7 cellular contexts compared by ENCODE assay signal in the genomic region with DNA sequence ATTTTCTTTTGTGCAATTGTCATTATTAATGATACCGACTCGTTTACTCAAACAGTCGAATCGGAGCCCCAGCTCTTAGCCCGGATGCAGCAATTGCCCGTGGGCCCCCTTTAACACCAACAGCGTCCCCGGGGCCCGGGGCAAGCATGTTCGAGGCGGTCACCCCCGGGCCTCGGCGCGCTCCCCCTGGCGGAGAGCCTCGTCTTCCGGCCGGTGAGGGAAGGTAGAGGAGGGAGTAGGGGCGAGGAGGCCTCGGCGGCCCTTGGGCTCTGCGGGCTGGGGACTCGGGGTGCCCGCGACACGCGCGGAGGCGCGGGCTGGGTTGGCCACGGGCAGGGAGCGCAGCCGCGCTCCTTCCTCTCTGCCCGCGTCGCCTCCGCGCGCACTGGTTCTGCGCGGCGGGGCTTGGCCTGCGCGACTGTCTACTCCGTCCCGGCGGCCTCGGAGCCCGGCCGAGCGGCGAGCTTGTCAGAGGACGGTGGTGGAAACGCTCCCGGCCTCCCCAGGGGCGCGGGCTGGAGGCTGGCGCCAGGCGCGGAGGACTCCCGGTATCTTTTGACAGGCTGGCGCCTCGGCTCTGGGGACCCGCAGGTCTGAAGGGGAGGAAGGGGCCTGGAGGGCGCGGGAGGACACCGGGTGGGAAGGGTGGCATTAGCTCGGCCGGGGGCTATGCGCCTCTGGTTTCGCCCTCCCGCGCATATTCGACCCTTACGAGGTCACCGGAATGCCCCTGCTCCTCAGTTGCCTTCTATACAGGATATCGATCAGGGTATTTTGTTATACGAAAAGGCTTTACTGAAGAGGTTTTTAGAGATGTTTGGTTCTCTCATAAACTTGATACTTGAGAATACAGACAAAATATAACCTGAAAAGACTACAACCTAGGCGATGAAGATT. TPM values are rescaled to one million over a fixed set of nuclear protein-coding genes. Genes with fewer than 3 reads are reported as not detected.
A peak's percentile ranks its signal among the peaks of the same experiment; 100 is the strongest.
DNase-seq lines count a peak whose midpoint lies in the region; ATAC-seq, FAIRE-seq and TF ChIP-seq lines count a peak whose summit lies in the region.

No MANE protein-coding gene starts in this region.

- no peak overlapping the region for H3K27ac ChIP-seq in iPS-20b (ENCODE audit: low read length)
- H3K27ac ChIP-seq in small intestine (ENCODE audit: low read depth in 1 of 2, low read length in 1 of 2) = peak overlapping the region; percentile 61 to 85

- H3K4me3 ChIP-seq in iPS-20b (ENCODE audit: low read length) (peak overlapping the region; percentile 95), small intestine (ENCODE audit: low read depth in 1 of 2, low read length in 2 of 2) (peak overlapping the region; percentile 76 to 87)

- H3K36me3 Mint-ChIP-seq in brain = peaks cover 32% of the 10 kb centered on the region

- H3K27me3 ChIP-seq in iPS-20b (ENCODE audit: insufficient read depth, low read length) (peaks cover 38% of the 10 kb centered on the region), small intestine (ENCODE audit: control insufficient read depth in 2 of 2, insufficient read depth in 2 of 2, low read length in 2 of 2) (no peaks in the 10 kb centered on the region)

- FAIRE-seq in small intestine (lab: Jason Lieb, UNC) = no peak

- H3K4me1 ChIP-seq in iPS-20b (ENCODE audit: insufficient read depth, low read length) (no peaks in the 10 kb centered on the region), small intestine (ENCODE audit: control insufficient read depth in 2 of 2, insufficient read depth in 1 of 2, low read depth in 1 of 2, low read length in 1 of 2) (peaks cover 0 to 7% of the 10 kb centered on the region in 2 donors)

- peaks cover 39% of the 10 kb centered on the region for H3K4me1 Mint-ChIP-seq in brain

- peaks cover 0 to 2% (median 0%) of the 10 kb centered on the region in 5 experiments for H3K9me3 Mint-ChIP-seq in brain

- H3K9ac ChIP-seq in iPS-20b (ENCODE audit: low read depth, low read length) = peak overlapping the region; percentile 45; the same call in 1 of the 2 replicates

- H3K27me3 Mint-ChIP-seq in brain = peaks cover 4% of the 10 kb centered on the region

- peak overlapping the region; percentile 90 to 99 (median 98) for H3K4me3 Mint-ChIP-seq in brain

- ATAC-seq in GM18502 (IDR thresholded peaks at IDR 0.05; ENCODE audit: poor library complexity, unreplicated experiment) = peak; percentile 80
- ATAC-seq in HG02759 (IDR thresholded peaks at IDR 0.05; ENCODE audit: unreplicated experiment) = peak; percentile 80

- peak; percentile 48 for DNase-seq in NCI-H146 treated with DMSO at 0.1 percent for 48 hours (lab: John Stamatoyannopoulos, UW; ENCODE audit: unreplicated experiment)
- peak; percentile 89 for DNase-seq in UCSD-AML1 (lab: John Stamatoyannopoulos, UW; ENCODE audit: unreplicated experiment)
- peak; percentile 82 for DNase-seq in small intestine

- no peaks in the 10 kb centered on the region for H3K9me3 ChIP-seq in iPS-20b (ENCODE audit: insufficient read depth, low read depth, low read length)
- H3K9me3 ChIP-seq in small intestine (ENCODE audit: control insufficient read depth, low read depth) = no peaks in the 10 kb centered on the region

- H3K36me3 ChIP-seq in iPS-20b (ENCODE audit: insufficient read depth, low read depth, low read length) (no peaks in the 10 kb centered on the region), small intestine (ENCODE audit: control insufficient read depth in 2 of 2, insufficient read depth in 2 of 2, low read length in 2 of 2) (no peaks in the 10 kb centered on the region)

- TF ChIP-seq CTCF in brain (conservative IDR thresholded peaks at IDR 0.05) = peak; percentile 68 to 85

- H3K27ac Mint-ChIP-seq in brain = peak overlapping the region; percentile 72 to 95 (median 94)

- 1 to 2% (median 1%) methylated on average over 65 to 81 of the region's 81 CpGs for WGBS in small intestine, 3 donors

RNA-seq across cellular contexts. Expression of gene BIVM, which starts 1.5 kb away (rescaled TPM):
- polyA plus RNA-seq in brain (ENCODE audit: insufficient read depth, low read depth, low replicate concordance) (3.3 TPM), small intestine (10 to 100 TPM in 1 of 3 donors, 1 to 10 TPM in 2; 7.3 to 13.2 (median 10.0) TPM)

RNA-seq across cellular contexts. Expression of gene POGLUT2, which starts 1.6 kb away (rescaled TPM):
- 7.4 TPM for polyA plus RNA-seq in brain (ENCODE audit: insufficient read depth, low read depth, low replicate concordance)
- polyA plus RNA-seq in small intestine = 1 to 10 TPM in 1 of 3 donors, under 1 TPM in 1, not detected in 1; 0.54 to 3.6 TPM

RNA-seq across cellular contexts. Expression of gene TEX30, which starts 26.8 kb away (rescaled TPM):
- polyA plus RNA-seq in brain (ENCODE audit: insufficient read depth, low read depth, low replicate concordance) (15.9 TPM), small intestine (10 to 100 TPM in 1 of 3 donors, 1 to 10 TPM in 2; 8.0 to 11.2 (median 8.4) TPM)

RNA-seq across cellular contexts. Expression of gene ERCC5, which starts 45.4 kb away (rescaled TPM):
- polyA plus RNA-seq in brain (ENCODE audit: insufficient read depth, low read depth, low replicate concordance) = 17.0 TPM
- polyA plus RNA-seq in small intestine = 100 to 1,000 TPM in 1 of 3 donors, 10 to 100 TPM in 2; 40.7 to 112 (median 54.9) TPM
